Comparison of ENCODE assay signal across 27 cellular contexts in genomic region chr1:201810466-201811216, GRCh38.
"Had no signal": no experiment of that assay in that cellular context is flagged by ENCODE, and none has a peak within 500 bp of the region (broad histone marks: within the 10 kb centered on the region; RNA-seq: fewer than 3 reads in every experiment).

No MANE protein-coding gene starts in this region.

- ATAC-seq: activated naive CD4-positive, alpha-beta T cell treated with anti-CD3 and anti-CD28 coated beads, Interleukin-2, amount 50 U/mL, for 72 hours; activated T-cell treated with anti-CD3 and anti-CD28 coated beads, Interleukin-2, amount 50 U/mL, for 72 hours; esophagus mucosa had no signal

- H3K4me3 ChIP-seq: ascending aorta, breast epithelium, colonic mucosa had no signal

- H3K36me3 Mint-ChIP-seq: activated naive CD4-positive, alpha-beta T cell treated with anti-CD3 and anti-CD28 coated beads, Interleukin-2, amount 10 ng/mL, durations not matched to agents 7 days and 5 days; activated naive CD4-positive, alpha-beta T cell treated with anti-CD3 and anti-CD28 coated beads, Interleukin-2, amount 50 U/mL, for 72 hours; activated naive CD8-positive, alpha-beta T cell treated with anti-CD3 and anti-CD28 coated beads, Interleukin-2, amount 10 ng/mL, durations not matched to agents 7 days and 5 days had no signal

- H3K4me3 Mint-ChIP-seq: activated CD4-positive, alpha-beta memory T cell treated with anti-CD3 and anti-CD28 coated beads, Interleukin-2, amount 10 ng/mL, durations not matched to agents 7 days and 5 days; activated CD4-positive, alpha-beta T cell treated with anti-CD3 and anti-CD28 coated beads, Interleukin-2, amount 10 ng/mL, durations not matched to agents 7 days and 5 days; activated naive CD4-positive, alpha-beta T cell treated with anti-CD3 and anti-CD28 coated beads, Interleukin-2, amount 10 ng/mL, durations not matched to agents 7 days and 5 days; activated naive CD8-positive, alpha-beta T cell treated with anti-CD3 and anti-CD28 coated beads, Interleukin-2, amount 10 ng/mL, durations not matched to agents 7 days and 5 days; activated T-cell treated with anti-CD3 and anti-CD28 coated beads, Interleukin-2, amount 50 U/mL, for 24 hours; activated T-cell treated with anti-CD3 and anti-CD28 coated beads, Interleukin-2, amount 50 U/mL, for 72 hours; brain had no signal

- H3K27ac ChIP-seq: ascending aorta, breast epithelium, colonic mucosa had no signal

- H3K27ac Mint-ChIP-seq: activated CD4-positive, alpha-beta memory T cell treated with anti-CD3 and anti-CD28 coated beads, Interleukin-2, amount 10 ng/mL, durations not matched to agents 7 days and 5 days; activated CD4-positive, alpha-beta T cell treated with anti-CD3 and anti-CD28 coated beads, Interleukin-2, amount 10 ng/mL, durations not matched to agents 7 days and 5 days; activated naive CD4-positive, alpha-beta T cell treated with anti-CD3 and anti-CD28 coated beads, Interleukin-2, amount 10 ng/mL, durations not matched to agents 7 days and 5 days; activated naive CD8-positive, alpha-beta T cell treated with anti-CD3 and anti-CD28 coated beads, Interleukin-2, amount 10 ng/mL, durations not matched to agents 7 days and 5 days; activated T-cell treated with anti-CD3 and anti-CD28 coated beads, Interleukin-2, amount 50 U/mL, for 24 hours; activated T-cell treated with anti-CD3 and anti-CD28 coated beads, Interleukin-2, amount 50 U/mL, for 72 hours had no signal

- H3K9me3 Mint-ChIP-seq: activated CD4-positive, alpha-beta memory T cell treated with anti-CD3 and anti-CD28 coated beads, Interleukin-2, amount 10 ng/mL, durations not matched to agents 7 days and 5 days; activated CD4-positive, alpha-beta T cell treated with anti-CD3 and anti-CD28 coated beads, Interleukin-2, amount 10 ng/mL, durations not matched to agents 7 days and 5 days; activated naive CD4-positive, alpha-beta T cell treated with anti-CD3 and anti-CD28 coated beads, Interleukin-2, amount 10 ng/mL, durations not matched to agents 7 days and 5 days; activated naive CD4-positive, alpha-beta T cell treated with anti-CD3 and anti-CD28 coated beads, Interleukin-2, amount 50 U/mL, for 72 hours; activated naive CD8-positive, alpha-beta T cell treated with anti-CD3 and anti-CD28 coated beads, Interleukin-2, amount 10 ng/mL, durations not matched to agents 7 days and 5 days; activated T-cell treated with anti-CD3 and anti-CD28 coated beads, Interleukin-2, amount 50 U/mL, for 24 hours; activated T-cell treated with anti-CD3 and anti-CD28 coated beads, Interleukin-2, amount 50 U/mL, for 72 hours; brain had no signal

- H3K9me3 ChIP-seq: ascending aorta, breast epithelium, colonic mucosa had no signal

- H3K27me3 ChIP-seq: ascending aorta, breast epithelium, colonic mucosa had no signal

- DNase-seq: activated CD4-positive, alpha-beta memory T cell treated with anti-CD3 and anti-CD28 coated beads, Interleukin-2, amount 10 ng/mL, durations not matched to agents 7 days and 5 days; activated CD4-positive, alpha-beta T cell treated with anti-CD3 and anti-CD28 coated beads for 1 hour; activated CD4-positive, alpha-beta T cell treated with anti-CD3 and anti-CD28 coated beads for 4 hours; activated CD4-positive, alpha-beta T cell treated with anti-CD3 and anti-CD28 coated beads, Interleukin-2, amount 10 ng/mL, durations not matched to agents 7 days and 5 days; activated CD4-positive, alpha-beta T cell treated with anti-CD3 and anti-CD28 coated beads, Interleukin-2, amount 50 U/mL, for 4 hours; activated CD4-positive, CD25-positive, alpha-beta regulatory T cell; activated CD8-positive, alpha-beta memory T cell treated with anti-CD3 and anti-CD28 coated beads, Interleukin-2, amount 50 U/mL, for 48 hours; activated gamma-delta T cell; activated naive CD4-positive, alpha-beta T cell; activated naive CD4-positive, alpha-beta T cell treated with anti-CD3 and anti-CD28 coated beads, Interleukin-2, amount 10 ng/mL, durations not matched to agents 7 days and 5 days; activated naive CD8-positive, alpha-beta T cell treated with anti-CD3 and anti-CD28 coated beads, Interleukin-2, amount 10 ng/mL, durations not matched to agents 7 days and 5 days; activated T-cell treated with anti-CD3 and anti-CD28 coated beads for 4 hours; activated T-cell treated with anti-CD3 and anti-CD28 coated beads, Interleukin-2, amount 50 U/mL, for 24 hours; activated T-cell treated with anti-CD3 and anti-CD28 coated beads, Interleukin-2, amount 50 U/mL, for 72 hours; caudate nucleus; colonic mucosa; effector CD8-positive, alpha-beta T cell; foreskin fibroblast; head of caudate nucleus; T-helper 2 cell had no signal

- H3K4me1 ChIP-seq: ascending aorta, breast epithelium, colonic mucosa had no signal

- H3K4me1 Mint-ChIP-seq: activated CD4-positive, alpha-beta memory T cell treated with anti-CD3 and anti-CD28 coated beads, Interleukin-2, amount 10 ng/mL, durations not matched to agents 7 days and 5 days; activated CD4-positive, alpha-beta T cell treated with anti-CD3 and anti-CD28 coated beads, Interleukin-2, amount 10 ng/mL, durations not matched to agents 7 days and 5 days; activated naive CD4-positive, alpha-beta T cell treated with anti-CD3 and anti-CD28 coated beads, Interleukin-2, amount 10 ng/mL, durations not matched to agents 7 days and 5 days; activated naive CD8-positive, alpha-beta T cell treated with anti-CD3 and anti-CD28 coated beads, Interleukin-2, amount 10 ng/mL, durations not matched to agents 7 days and 5 days; brain had no signal

- FAIRE-seq: endometrium, frontal cortex had no signal

- H3K27me3 Mint-ChIP-seq: activated CD4-positive, alpha-beta memory T cell treated with anti-CD3 and anti-CD28 coated beads, Interleukin-2, amount 10 ng/mL, durations not matched to agents 7 days and 5 days; activated CD4-positive, alpha-beta T cell treated with anti-CD3 and anti-CD28 coated beads, Interleukin-2, amount 10 ng/mL, durations not matched to agents 7 days and 5 days; activated naive CD4-positive, alpha-beta T cell treated with anti-CD3 and anti-CD28 coated beads, Interleukin-2, amount 10 ng/mL, durations not matched to agents 7 days and 5 days; activated naive CD8-positive, alpha-beta T cell treated with anti-CD3 and anti-CD28 coated beads, Interleukin-2, amount 10 ng/mL, durations not matched to agents 7 days and 5 days; activated T-cell treated with anti-CD3 and anti-CD28 coated beads, Interleukin-2, amount 50 U/mL, for 24 hours; brain had no signal
